Comparison of ENCODE assay signal across 8 cellular contexts in the genomic region with DNA sequence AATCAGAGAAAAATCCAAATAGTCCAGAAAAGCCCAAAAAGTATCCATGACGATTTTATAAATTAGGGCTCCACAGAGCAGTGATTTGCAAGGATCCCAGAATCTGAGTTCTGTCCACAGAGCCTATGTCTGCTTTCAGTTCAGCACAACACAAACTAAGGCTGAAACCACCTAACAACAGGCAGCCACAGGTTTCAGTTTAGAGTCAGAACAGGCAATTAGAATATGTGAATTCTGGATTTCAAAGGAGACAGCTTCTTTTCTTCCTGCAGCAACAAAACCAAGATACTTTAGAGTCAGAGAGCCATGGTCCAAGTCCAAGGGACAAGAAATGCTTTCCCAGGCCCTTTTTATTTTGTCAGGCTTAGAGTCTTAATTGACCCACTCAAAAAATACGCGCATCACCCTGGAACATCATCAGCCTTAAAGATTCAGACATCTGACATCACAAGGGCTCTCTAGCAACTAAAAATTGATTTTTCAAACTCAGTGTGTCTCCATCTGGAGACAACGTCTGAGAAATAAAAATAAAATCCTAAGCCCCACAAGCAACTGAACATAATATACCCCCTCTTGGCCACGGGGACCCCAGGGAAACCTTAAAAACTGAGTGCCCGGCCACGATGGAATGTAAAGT. TPM values are rescaled to one million over a fixed set of nuclear protein-coding genes. Genes with fewer than 3 reads are reported as not detected.
DNase-seq lines count a peak whose midpoint lies in the region; ATAC-seq and TF ChIP-seq lines count a peak whose summit lies in the region.

No MANE protein-coding gene starts in this region.

- H3K27me3 Mint-ChIP-seq in neural crest cell (ENCODE audit: low read depth) = no peaks in the 10 kb centered on the region

- H3K4me1 ChIP-seq in ACC112 (ENCODE audit: control insufficient read depth, insufficient read depth, low read length, unreplicated experiment) = peaks cover 57% of the 10 kb centered on the region

- H3K79me2 ChIP-seq in ACC112 (ENCODE audit: control insufficient read depth, insufficient read depth, low read length, unreplicated experiment) = no peaks in the 10 kb centered on the region

- no peaks in the 10 kb centered on the region for H3K27me3 ChIP-seq in ACC112 (ENCODE audit: insufficient read depth, low read length)

- ATAC-seq in GM19467 (IDR thresholded peaks at IDR 0.05; ENCODE audit: unreplicated experiment) = peak; percentile 79
- ATAC-seq in HG03469 (IDR thresholded peaks at IDR 0.05; ENCODE audit: unreplicated experiment) = peak; percentile 59

- H3K9me3 Mint-ChIP-seq in neural crest cell = no peaks in the 10 kb centered on the region

- no peaks in the 10 kb centered on the region for H3K36me3 Mint-ChIP-seq in neural crest cell (ENCODE audit: low read depth)

- peak; percentile 39 for DNase-seq in dedifferentiated amniotic fluid mesenchymal stem cell (ENCODE audit: extremely low spot score)
- DNase-seq in neural crest cell (ENCODE audit: low read depth, low spot score) = no peak
- no peak for DNase-seq in NCI-H1694 treated with DMSO at 0.1 percent for 48 hours (lab: John Stamatoyannopoulos, UW)
- no peak for DNase-seq in iPS-NIHi7 (ENCODE audit: extremely low spot score)
- DNase-seq in cerebellum (ENCODE audit: low spot score) = no peak

- H3K27ac ChIP-seq in ACC112 (ENCODE audit: low read depth, low read length) = peak overlapping the region; percentile 98

- H2AFZ ChIP-seq in ACC112 (ENCODE audit: low read length, unreplicated experiment) = peak overlapping the region; percentile 11

- H3K27ac Mint-ChIP-seq in neural crest cell (ENCODE audit: unreplicated experiment) = peak overlapping the region; percentile 63

- no peak for TF ChIP-seq CTCF in neural crest cell (conservative IDR thresholded peaks at IDR 0.05)

- peak overlapping the region; percentile 14 for H3K4me3 Mint-ChIP-seq in neural crest cell

- H3K4me1 Mint-ChIP-seq in neural crest cell = peaks cover 70% of the 10 kb centered on the region

- peak overlapping the region; percentile 56 for H3K4me3 ChIP-seq in ACC112 (ENCODE audit: low read depth, low read length)

- H3K36me3 ChIP-seq in ACC112 (ENCODE audit: insufficient read depth, low read length) = no peaks in the 10 kb centered on the region

RNA-seq across cellular contexts. Expression of gene IFIT3, which starts 23.7 kb away (rescaled TPM):
- 1.3 and 1.8 TPM in 2 replicates for total RNA-seq in neural crest cell
- total RNA-seq in cerebellum = 2.4 TPM

RNA-seq across cellular contexts. Expression of gene IFIT1B, which starts 26.3 kb away (rescaled TPM):
- total RNA-seq in neural crest cell (not detected in 2 replicates), cerebellum (0.82 TPM)

RNA-seq across cellular contexts. Expression of gene IFIT1, which starts 40.9 kb away (rescaled TPM):
- total RNA-seq in neural crest cell (2.2 and 2.4 TPM in 2 replicates), cerebellum (5.1 TPM)

RNA-seq across cellular contexts. Expression of gene IFIT2, which starts 49.7 kb away (rescaled TPM):
- 0.09 and 0.12 TPM in 2 replicates for total RNA-seq in neural crest cell
- 3.4 TPM for total RNA-seq in cerebellum
